In genomic region chr5:94243612-94244011, GRCh38 we compare ENCODE assay signal across 2 cellular contexts.
TF ChIP-seq lines count a peak whose summit lies in the region.

No MANE protein-coding gene starts in this region.

TF ChIP-seq in SK-N-SH, 30 proteins besides CTCF, POLR2A, EP300 and RAD21 (continued from another document):
- TF ChIP-seq REST (IDR thresholded peaks at IDR 0.05; ENCODE audit: low read depth, low read length) = no peak
TF ChIP-seq in SK-N-SH: peak in this region for 1.

TF ChIP-seq in SK-N-SH treated with all-trans-retinoic acid at 6 μM for 48 hours, 23 proteins besides CTCF, POLR2A, EP300 and RAD21 (continued from another document):
- TF ChIP-seq POU6F1 (CRISPR knock-in tag; IDR thresholded peaks at IDR 0.05; ENCODE audit: borderline replicate concordance, low read depth) (no peak), GLIS3 (CRISPR knock-in tag; IDR thresholded peaks at IDR 0.05) (no peak)
TF ChIP-seq in SK-N-SH treated with all-trans-retinoic acid at 6 μM for 48 hours: peak in this region for 0.
